8 cellular contexts compared by ENCODE assay signal in the genomic region with DNA sequence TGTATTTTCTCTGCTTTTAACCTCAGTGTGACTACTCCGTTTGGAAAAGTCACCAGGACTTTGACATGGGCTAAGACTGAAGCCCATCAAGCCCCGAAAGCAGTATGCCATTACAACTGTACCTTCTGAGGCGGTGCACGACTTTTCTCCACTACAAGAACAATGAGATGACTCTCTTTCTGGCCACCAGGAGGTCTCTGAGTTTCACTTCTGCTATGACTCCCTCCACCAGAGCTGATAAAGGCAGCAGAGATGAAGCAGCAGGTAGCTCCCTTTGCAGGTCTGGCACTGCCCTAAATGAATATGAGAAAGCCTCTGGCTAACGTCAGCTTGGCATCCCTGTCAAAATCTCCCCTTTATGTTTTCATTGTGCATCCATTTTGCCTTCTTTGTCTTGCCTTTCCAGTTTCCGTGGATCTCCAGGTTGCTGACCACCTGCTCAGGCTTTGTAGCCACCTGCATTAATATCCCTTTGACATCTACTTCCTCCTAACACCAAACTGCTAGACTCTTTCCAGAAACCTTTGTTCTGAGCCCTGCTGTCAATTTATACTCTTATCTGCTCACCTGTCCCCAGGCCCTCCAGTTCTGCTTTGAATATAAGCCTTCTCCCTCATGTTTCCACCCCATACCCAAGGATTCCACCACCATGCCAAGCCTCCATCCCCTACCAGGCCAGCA.
DNase-seq lines count a peak whose midpoint lies in the region; ATAC-seq, FAIRE-seq and TF ChIP-seq lines count a peak whose summit lies in the region.
"Had no signal": no experiment of that assay in that cellular context is flagged by ENCODE, and none has a peak within 500 bp of the region (broad histone marks: within the 10 kb centered on the region; RNA-seq: fewer than 3 reads in every experiment).

No MANE protein-coding gene starts in this region.

- H3K4me1 ChIP-seq in small intestine (ENCODE audit: control insufficient read depth in 2 of 2, insufficient read depth in 1 of 2, low read depth in 1 of 2, low read length in 1 of 2) (peaks cover 0 to 5% of the 10 kb centered on the region in 2 donors), upper lobe of right lung (peaks cover 2% of the 10 kb centered on the region)

- H3K9me3 ChIP-seq in small intestine (ENCODE audit: control insufficient read depth, low read depth) (no peaks in the 10 kb centered on the region), upper lobe of right lung (no peaks in the 10 kb centered on the region)

- DNase-seq in small intestine (peak; percentile 6), upper lobe of right lung (no peak), dermis blood vessel endothelial cell (no peak), cardiac septum (ENCODE audit: low spot score) (no peak)

- no peak overlapping the region for H3K4me3 ChIP-seq in small intestine (ENCODE audit: low read depth in 1 of 2, low read length in 2 of 2)
- H3K4me3 ChIP-seq in upper lobe of right lung: no peak overlapping the region

- TF ChIP-seq CTCF in upper lobe of right lung (IDR thresholded peaks at IDR 0.05): no peak

- ATAC-seq in GM19023 (IDR thresholded peaks at IDR 0.05; ENCODE audit: unreplicated experiment) (peak; percentile 89), HG02571 (IDR thresholded peaks at IDR 0.05; ENCODE audit: unreplicated experiment) (peak; percentile 89), HG03558 (IDR thresholded peaks at IDR 0.05; ENCODE audit: extremely low read depth, unreplicated experiment) (peak; percentile 92), upper lobe of right lung (no peak)
- ATAC-seq: WTC11 had no signal

- H3K27ac ChIP-seq in small intestine (ENCODE audit: low read depth in 1 of 2, low read length in 1 of 2): no peak overlapping the region
- no peak overlapping the region for H3K27ac ChIP-seq in upper lobe of right lung

- intact Hi-C loops in upper lobe of right lung (cut with DNase I) (no loop called here), cardiac septum (cut with DNase I) (no loop called here)

- FAIRE-seq in small intestine (lab: Jason Lieb, UNC): no peak

- H3K27me3 ChIP-seq in small intestine (ENCODE audit: control insufficient read depth in 2 of 2, insufficient read depth in 2 of 2, low read length in 2 of 2) (no peaks in the 10 kb centered on the region), upper lobe of right lung (no peaks in the 10 kb centered on the region)

- WGBS in small intestine, 3 donors: 73 to 81% (median 81%) methylated on average over 6 of the region's 6 CpGs

- H3K36me3 ChIP-seq in small intestine (ENCODE audit: control insufficient read depth in 2 of 2, insufficient read depth in 2 of 2, low read length in 2 of 2) (no peaks in the 10 kb centered on the region), upper lobe of right lung (no peaks in the 10 kb centered on the region)
